In the genomic region with DNA sequence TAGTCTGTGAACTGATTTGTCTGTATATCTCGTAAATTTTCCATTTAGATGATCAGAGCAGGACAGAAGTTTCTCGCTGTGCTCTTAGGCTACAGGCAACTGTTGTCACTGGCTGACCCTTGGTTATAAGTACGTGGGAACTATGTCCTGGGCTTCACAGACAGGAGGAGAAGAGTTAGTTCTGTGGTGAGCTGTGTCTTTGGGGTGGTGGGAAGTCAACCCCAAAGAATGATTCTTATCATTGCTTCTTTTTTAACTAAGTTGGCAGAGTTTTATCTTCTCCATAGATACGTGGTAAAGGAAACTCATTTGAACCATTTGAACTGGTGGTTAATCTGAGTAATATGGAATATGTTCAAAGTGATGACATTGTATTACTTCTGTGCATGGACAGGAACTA, we compare ENCODE assay signal across 24 cellular contexts.
A peak's percentile ranks its signal among the peaks of the same experiment; 100 is the strongest.
DNase-seq lines count a peak whose midpoint lies in the region; ATAC-seq and TF ChIP-seq lines count a peak whose summit lies in the region.
"Had no signal": no experiment of that assay in that cellular context is flagged by ENCODE, and none has a peak within 500 bp of the region (broad histone marks: within the 10 kb centered on the region; RNA-seq: fewer than 3 reads in every experiment).

No MANE protein-coding gene starts in this region.

- intact Hi-C loops in CD8-positive, alpha-beta T cell (cut with DNase I, micrococcal nuclease) = no loop called here
- intact Hi-C loops in MCF 10A (cut with micrococcal nuclease) = loop anchor here (5.0 kb wide), 1 partner anchor 106 kb away; no protein-coding TSS in a partner anchor

- BruUV-seq in MCF 10A (replicated peaks; lab: Mats Ljungman, UMichigan) = no TSS peak

- peak; percentile 33 for ATAC-seq in stimulated activated naive CD8-positive, alpha-beta T cell treated with anti-CD3 and anti-CD28 coated beads, Interleukin-15, Interleukin-2, amounts not matched to agents 100 U/mL and 50 U/mL, for 24 hours
- no peak for ATAC-seq in stimulated activated naive CD8-positive, alpha-beta T cell treated with anti-CD3 and anti-CD28 coated beads, Interleukin-15, amount 100 ng/mL, for 72 hours
- no peak for ATAC-seq in CD8-positive, alpha-beta T cell
- ATAC-seq: GM12878 had no signal

- POLR2A ChIA-PET in CD8-positive, alpha-beta T cell (lab: Charles Lee) = no interaction called here
- POLR2A ChIA-PET in MCF 10A (lab: Yijun Ruan, JAX) = no interaction called here

- H3K27me3 ChIP-seq in CD8-positive, alpha-beta T cell (ENCODE audit: insufficient read depth, low read length) = no peaks in the 10 kb centered on the region
- H3K27me3 ChIP-seq: SJCRH30 had no signal

- TF ChIP-seq CTCF in fibroblast of villous mesenchyme (IDR thresholded peaks at IDR 0.05; ENCODE audit: insufficient read depth, low read depth, low read length) (no peak), MCF 10A (IDR thresholded peaks at IDR 0.05; ENCODE audit: unreplicated experiment) (no peak)
- TF ChIP-seq CTCF in CD8-positive, alpha-beta T cell (IDR thresholded peaks at IDR 0.05) = no peak

- H3K36me3 Mint-ChIP-seq in T-helper 2 cell treated with Interferon-gamma antibody and Interleukin-4, amounts not matched to agents 5 μg/mL and 100 μg/mL, for 36 hours (ENCODE audit: low read depth) = no peaks in the 10 kb centered on the region
- no peaks in the 10 kb centered on the region for H3K36me3 Mint-ChIP-seq in CD8-positive, alpha-beta T cell
- H3K36me3 Mint-ChIP-seq in MCF 10A (ENCODE audit: insufficient read depth, unreplicated experiment) = no peaks in the 10 kb centered on the region

- H3K4me1 Mint-ChIP-seq in stimulated activated naive CD8-positive, alpha-beta T cell treated with anti-CD3 and anti-CD28 coated beads, Interleukin-15, amount 100 ng/mL, for 72 hours = peaks cover 5% of the 10 kb centered on the region
- H3K4me1 Mint-ChIP-seq in T-helper 2 cell treated with Interferon-gamma antibody and Interleukin-4, amounts not matched to agents 5 μg/mL and 100 μg/mL, for 36 hours (ENCODE audit: low read depth) = peaks cover 31% of the 10 kb centered on the region
- H3K4me1 Mint-ChIP-seq in CD8-positive, alpha-beta T cell (ENCODE audit: low read depth) = peaks cover 3% of the 10 kb centered on the region
- H3K4me1 Mint-ChIP-seq in MCF 10A (ENCODE audit: insufficient read depth, unreplicated experiment) = peaks cover 26% of the 10 kb centered on the region
- H3K4me1 Mint-ChIP-seq: activated naive CD4-positive, alpha-beta T cell treated with anti-CD3 and anti-CD28 coated beads, Interleukin-2, amount 50 U/mL, for 24 hours had no signal

- no peak overlapping the region for H3K27ac ChIP-seq in CD8-positive, alpha-beta T cell (ENCODE audit: low read depth, low read length)
- H3K27ac ChIP-seq: coronary artery, SJCRH30, WERI-Rb-1 had no signal

- H3K4me3 Mint-ChIP-seq in stimulated activated naive CD8-positive, alpha-beta T cell treated with anti-CD3 and anti-CD28 coated beads, Interleukin-15, amount 100 ng/mL, for 72 hours = no peak overlapping the region
- H3K4me3 Mint-ChIP-seq in T-helper 2 cell treated with Interferon-gamma antibody and Interleukin-4, amounts not matched to agents 5 μg/mL and 100 μg/mL, for 36 hours = no peak overlapping the region
- H3K4me3 Mint-ChIP-seq in CD8-positive, alpha-beta T cell = no peak overlapping the region
- no peak overlapping the region for H3K4me3 Mint-ChIP-seq in MCF 10A (ENCODE audit: unreplicated experiment)
- H3K4me3 Mint-ChIP-seq: activated naive CD4-positive, alpha-beta T cell treated with anti-CD3 and anti-CD28 coated beads, Interleukin-2, amount 50 U/mL, for 24 hours; activated T-cell treated with anti-CD3 and anti-CD28 coated beads, Interleukin-2, amount 50 U/mL, for 24 hours; CD4-positive, alpha-beta memory T cell had no signal

- no peaks in the 10 kb centered on the region for H3K36me3 ChIP-seq in CD8-positive, alpha-beta T cell (ENCODE audit: insufficient read depth, low read length)
- H3K36me3 ChIP-seq: SJCRH30, WERI-Rb-1 had no signal

- H3K27ac Mint-ChIP-seq in stimulated activated naive CD8-positive, alpha-beta T cell treated with anti-CD3 and anti-CD28 coated beads, Interleukin-15, amount 100 ng/mL, for 72 hours = peak overlapping the region in 1 of 2 donors; percentile 54
- H3K27ac Mint-ChIP-seq in T-helper 2 cell treated with Interferon-gamma antibody and Interleukin-4, amounts not matched to agents 5 μg/mL and 100 μg/mL, for 36 hours = peak overlapping the region; percentile 23
- no peak overlapping the region for H3K27ac Mint-ChIP-seq in CD8-positive, alpha-beta T cell
- H3K27ac Mint-ChIP-seq in MCF 10A (ENCODE audit: low read depth, unreplicated experiment) = no peak overlapping the region
- H3K27ac Mint-ChIP-seq: activated naive CD4-positive, alpha-beta T cell treated with anti-CD3 and anti-CD28 coated beads, Interleukin-2, amount 50 U/mL, for 24 hours; activated T-cell treated with anti-CD3 and anti-CD28 coated beads, Interleukin-2, amount 50 U/mL, for 24 hours; CD4-positive, alpha-beta memory T cell had no signal

- H3K9me3 ChIP-seq in CD8-positive, alpha-beta T cell (ENCODE audit: low read length) = no peaks in the 10 kb centered on the region
- H3K9me3 ChIP-seq: SJCRH30 had no signal

- H3K27me3 Mint-ChIP-seq in stimulated activated naive CD8-positive, alpha-beta T cell treated with anti-CD3 and anti-CD28 coated beads, Interleukin-15, amount 100 ng/mL, for 72 hours = no peaks in the 10 kb centered on the region
- H3K27me3 Mint-ChIP-seq in T-helper 2 cell treated with Interferon-gamma antibody and Interleukin-4, amounts not matched to agents 5 μg/mL and 100 μg/mL, for 36 hours (ENCODE audit: low read depth) = no peaks in the 10 kb centered on the region
- H3K27me3 Mint-ChIP-seq in CD8-positive, alpha-beta T cell (ENCODE audit: low read depth) = peaks cover 3% of the 10 kb centered on the region
- no peaks in the 10 kb centered on the region for H3K27me3 Mint-ChIP-seq in MCF 10A (ENCODE audit: insufficient read depth, unreplicated experiment)
- H3K27me3 Mint-ChIP-seq: activated naive CD4-positive, alpha-beta T cell treated with anti-CD3 and anti-CD28 coated beads, Interleukin-2, amount 50 U/mL, for 24 hours; activated T-cell treated with anti-CD3 and anti-CD28 coated beads, Interleukin-2, amount 50 U/mL, for 24 hours had no signal

- H3K4me1 ChIP-seq in CD8-positive, alpha-beta T cell (ENCODE audit: insufficient read depth, low read length) = no peaks in the 10 kb centered on the region

- CTCF ChIA-PET in CD8-positive, alpha-beta T cell (lab: Charles Lee) = no interaction called here
- CTCF ChIA-PET in MCF 10A (lab: Yijun Ruan, JAX) = no interaction called here

- H3K9me3 Mint-ChIP-seq in stimulated activated naive CD8-positive, alpha-beta T cell treated with anti-CD3 and anti-CD28 coated beads, Interleukin-15, amount 100 ng/mL, for 72 hours = no peaks in the 10 kb centered on the region
- H3K9me3 Mint-ChIP-seq in T-helper 2 cell treated with Interferon-gamma antibody and Interleukin-4, amounts not matched to agents 5 μg/mL and 100 μg/mL, for 36 hours = no peaks in the 10 kb centered on the region
- no peaks in the 10 kb centered on the region for H3K9me3 Mint-ChIP-seq in CD8-positive, alpha-beta T cell
- H3K9me3 Mint-ChIP-seq in MCF 10A (ENCODE audit: unreplicated experiment) = no peaks in the 10 kb centered on the region
- H3K9me3 Mint-ChIP-seq: activated naive CD4-positive, alpha-beta T cell treated with anti-CD3 and anti-CD28 coated beads, Interleukin-2, amount 50 U/mL, for 24 hours; activated T-cell treated with anti-CD3 and anti-CD28 coated beads, Interleukin-2, amount 50 U/mL, for 24 hours; CD4-positive, alpha-beta memory T cell had no signal

- H3K4me3 ChIP-seq in fibroblast of villous mesenchyme (ENCODE audit: low read depth, low read length) = no peak overlapping the region
- H3K4me3 ChIP-seq in CD8-positive, alpha-beta T cell (ENCODE audit: low read depth, low read length) = no peak overlapping the region
- H3K4me3 ChIP-seq: coronary artery, GM12878, lung, SJCRH30 had no signal

- no peak for DNase-seq in stimulated activated naive CD8-positive, alpha-beta T cell treated with anti-CD3 and anti-CD28 coated beads, Interleukin-15, Interleukin-2, amounts not matched to agents 100 U/mL and 50 U/mL, for 24 hours
- DNase-seq in stimulated activated naive CD8-positive, alpha-beta T cell treated with anti-CD3 and anti-CD28 coated beads, Interleukin-15, amount 100 ng/mL, for 72 hours = no peak
- peak; percentile 30 for DNase-seq in T-helper 2 cell treated with Interferon-gamma antibody and Interleukin-4, amounts not matched to agents 5 μg/mL and 100 μg/mL, for 36 hours (ENCODE audit: low spot score)
- DNase-seq in fibroblast of villous mesenchyme (ENCODE audit: low read depth) = peak; percentile 80
- no peak for DNase-seq in CD8-positive, alpha-beta T cell
- no peak for DNase-seq in NCI-H2196 (lab: John Stamatoyannopoulos, UW; ENCODE audit: unreplicated experiment)
- no peak for DNase-seq in MCF 10A (ENCODE audit: unreplicated experiment)
- DNase-seq: activated CD4-positive, alpha-beta T cell treated with anti-CD3 and anti-CD28 coated beads, Interleukin-2, amount 50 U/mL, for 4 hours; activated T-cell treated with anti-CD3 and anti-CD28 coated beads, Interleukin-2, amount 50 U/mL, for 24 hours; CD4-positive, alpha-beta memory T cell; DMS153; KG1; MV-4-11; NCI-H1694 treated with DMSO at 0.1 percent for 48 hours; NCI-H82; occipital lobe; SJCRH30; stimulated activated CD4-positive, alpha-beta T cell treated with anti-CD3 and anti-CD28 coated beads, Interleukin-12 subunit alpha, Interleukin-12 subunit beta, amount 100 ng/mL, for 4 hours; stimulated activated CD8-positive, alpha-beta memory T cell treated with anti-CD3 and anti-CD28 coated beads, Interleukin-4, amount 100 ng/mL, for 48 hours; WERI-Rb-1 had no signal

Comparison
In these comparisons a context has a peak if more than half of its experiments do, and no peak if none do; other contexts are left out.
1. DNase-seq: peak in T-helper 2 cell treated with Interferon-gamma antibody and Interleukin-4, amounts not matched to agents 5 μg/mL and 100 μg/mL, for 36 hours (single experiment) and fibroblast of villous mesenchyme (single experiment); none in stimulated activated naive CD8-positive, alpha-beta T cell treated with anti-CD3 and anti-CD28 coated beads, Interleukin-15, Interleukin-2, amounts not matched to agents 100 U/mL and 50 U/mL, for 24 hours (single experiment), stimulated activated naive CD8-positive, alpha-beta T cell treated with anti-CD3 and anti-CD28 coated beads, Interleukin-15, amount 100 ng/mL, for 72 hours (0 of 2), CD8-positive, alpha-beta T cell (0 of 7), NCI-H2196 (single experiment) and MCF 10A (single experiment).